Comparison of ENCODE assay signal across 25 cellular contexts in genomic region chr10:50281210-50281966, GRCh38. TPM values are rescaled to one million over a fixed set of nuclear protein-coding genes. Genes with fewer than 3 reads are reported as not detected.
A peak's percentile ranks its signal among the peaks of the same experiment; 100 is the strongest.
DNase-seq lines count a peak whose midpoint lies in the region; ATAC-seq, FAIRE-seq and TF ChIP-seq lines count a peak whose summit lies in the region.
"Had no signal": no experiment of that assay in that cellular context is flagged by ENCODE, and none has a peak within 500 bp of the region (broad histone marks: within the 10 kb centered on the region; RNA-seq: fewer than 3 reads in every experiment).

No MANE protein-coding gene starts in this region.

- no peaks in the 10 kb centered on the region for H3K36me3 Mint-ChIP-seq in GM23338 (ENCODE audit: low read depth)
- H3K36me3 Mint-ChIP-seq: CD14-positive monocyte; CD4-positive, alpha-beta memory T cell; CD4-positive, CD25-positive, alpha-beta regulatory T cell; CD8-positive, alpha-beta memory T cell had no signal

- no peak overlapping the region for H2BK5ac ChIP-seq in H1 (ENCODE audit: low read depth, low read length)

- H3K4me1 Mint-ChIP-seq in GM23338: peaks cover 9% of the 10 kb centered on the region
- H3K4me1 Mint-ChIP-seq: CD4-positive, alpha-beta memory T cell; CD4-positive, CD25-positive, alpha-beta regulatory T cell; CD8-positive, alpha-beta memory T cell had no signal

- POLR2A ChIA-PET in H1 (lab: Charles Lee; ENCODE audit: partially characterized antibody): no interaction called here

- no peak overlapping the region for H3K4me3 Mint-ChIP-seq in GM23338
- H3K4me3 Mint-ChIP-seq: CD4-positive, alpha-beta memory T cell; CD4-positive, CD25-positive, alpha-beta regulatory T cell; CD8-positive, alpha-beta memory T cell had no signal

- H3K27ac ChIP-seq in GM23338 (ENCODE audit: low read depth) (no peak overlapping the region), H1 (ENCODE audit: low read depth, low read length) (no peak overlapping the region)
- H3K27ac ChIP-seq: BLaER1 had no signal

- H3K27me3 Mint-ChIP-seq in GM23338 (ENCODE audit: insufficient read depth, low read depth, poor library complexity): no peaks in the 10 kb centered on the region

- no peak overlapping the region for H3K56ac ChIP-seq in H1 (replicated peaks; ENCODE audit: insufficient read length, low read depth, low read length)

- no peak overlapping the region for H3K4ac ChIP-seq in H1 (replicated peaks; ENCODE audit: insufficient read length, low read depth, low read length)

- H3K23me2 ChIP-seq in H1 (ENCODE audit: low read depth, low read length): no peaks in the 10 kb centered on the region

- H3K4me2 ChIP-seq in GM23338: no peak overlapping the region
- H3K4me2 ChIP-seq in H1 (ENCODE audit: insufficient read depth in 1 of 2, low read depth in 2 of 2, low read length in 2 of 2): no peak overlapping the region
- H3K4me2 ChIP-seq: BLaER1 had no signal

- H2BK20ac ChIP-seq in H1 (ENCODE audit: low read length): no peak overlapping the region

- H4K8ac ChIP-seq in H1 (ENCODE audit: extremely low read depth, insufficient read depth, low read length): no peak overlapping the region

- H2BK15ac ChIP-seq in H1 (ENCODE audit: low read length): no peak overlapping the region

- peak; percentile 23 for FAIRE-seq in GM12891 (lab: Jason Lieb, UNC)
- no peak for FAIRE-seq in H1 (lab: Jason Lieb, UNC)
- FAIRE-seq: A204.1, GM12878, GM19239 had no signal

- H3K27me3 ChIP-seq in GM23338 (ENCODE audit: insufficient read depth): no peaks in the 10 kb centered on the region
- no peaks in the 10 kb centered on the region for H3K27me3 ChIP-seq in H1 (replicated peaks in 1 of 4; ENCODE audit: control insufficient read depth in 3 of 4, extremely low read depth in 1 of 4, insufficient read depth in 3 of 4, low read length in 3 of 4)
- H3K27me3 ChIP-seq: BE2C, BLaER1 had no signal

- no peak overlapping the region for H4K91ac ChIP-seq in H1 (replicated peaks; ENCODE audit: insufficient read length, low read length)

- H4K5ac ChIP-seq in H1 (ENCODE audit: insufficient read length, low read depth, low read length): no peak overlapping the region

- H3K14ac ChIP-seq in H1 (ENCODE audit: insufficient read length): no peak overlapping the region

- H3K79me2 ChIP-seq in GM23338 (replicated peaks; ENCODE audit: insufficient read depth) (no peaks in the 10 kb centered on the region), H1 (ENCODE audit: control insufficient read depth in 1 of 2, insufficient read depth in 2 of 2, low read length in 2 of 2) (no peaks in the 10 kb centered on the region)

- H3K4me1 ChIP-seq in GM23338 (ENCODE audit: insufficient read depth) (no peaks in the 10 kb centered on the region), H1 (replicated peaks in 1 of 4; ENCODE audit: control insufficient read depth in 3 of 4, insufficient read depth in 4 of 4, low read length in 3 of 4) (no peaks in the 10 kb centered on the region)
- H3K4me1 ChIP-seq: BE2C had no signal

- H2BK120ac ChIP-seq in H1 (replicated peaks; ENCODE audit: low read depth, low read length): no peak overlapping the region

- H3K9me3 ChIP-seq in H1 (ENCODE audit: insufficient read depth in 2 of 2, low read depth in 1 of 2, low read length in 1 of 2): no peaks in the 10 kb centered on the region
- H3K9me3 ChIP-seq: BE2C, BLaER1 had no signal

- H3K9me3 Mint-ChIP-seq in GM23338: no peaks in the 10 kb centered on the region
- H3K9me3 Mint-ChIP-seq: CD4-positive, alpha-beta memory T cell; CD8-positive, alpha-beta memory T cell had no signal

- H3K23ac ChIP-seq in H1 (ENCODE audit: insufficient read length): no peak overlapping the region

- TF ChIP-seq POLR2A in GM12891 (IDR thresholded peaks at IDR 0.05; ENCODE audit: low read depth, low read length) (no peak), H1 (IDR thresholded peaks at IDR 0.05; ENCODE audit: control extremely low read depth in 1 of 2, low read depth in 2 of 2, low read length in 2 of 2) (no peak)

- H3K4me3 ChIP-seq in GM23338 (no peak overlapping the region), H1 (ENCODE audit: extremely low read depth in 1 of 4, insufficient read depth in 2 of 4, low read depth in 3 of 4, low read length in 4 of 4) (no peak overlapping the region)
- H3K4me3 ChIP-seq: BLaER1, GM12878 had no signal

- CTCF ChIA-PET in H1 (lab: Charles Lee; ENCODE audit: partially characterized antibody): interaction anchor here (0.6 to 1.6 kb wide), 2 partner anchors 8 to 30 kb away, joined by 3 to 4 read pairs; no protein-coding TSS in a partner anchor

- TF ChIP-seq RAD21 in H1 (IDR thresholded peaks at IDR 0.05 in 1 of 2, conservative IDR thresholded peaks at IDR 0.05 in 1 of 2; ENCODE audit: low read depth in 2 of 2, low read length in 2 of 2): no peak

- no peak overlapping the region for H2AK5ac ChIP-seq in H1 (ENCODE audit: low read depth, low read length)

- no peak overlapping the region for H3K9ac ChIP-seq in H1 (replicated peaks in 1 of 4; ENCODE audit: extremely low read depth in 1 of 4, low read depth in 3 of 4, low read length in 3 of 4)
- H3K9ac ChIP-seq: BLaER1 had no signal

- no peaks in the 10 kb centered on the region; the same call in 1 of the 2 replicates for H3K9me2 ChIP-seq in GM23338 (ENCODE audit: insufficient read depth)

- H3K36me3 ChIP-seq in GM23338 (ENCODE audit: insufficient read depth): no peaks in the 10 kb centered on the region
- no peaks in the 10 kb centered on the region for H3K36me3 ChIP-seq in H1 (ENCODE audit: control insufficient read depth in 2 of 4, insufficient read depth in 4 of 4, low read length in 3 of 4)
- H3K36me3 ChIP-seq: BE2C, BLaER1 had no signal

- H2BK12ac ChIP-seq in H1 (ENCODE audit: low read depth, low read length): no peak overlapping the region

- H3F3A ChIP-seq in GM23338 (replicated peaks; ENCODE audit: low read depth): no peaks in the 10 kb centered on the region

- H2AFZ ChIP-seq in GM23338 (0 out of 2 replicates have a peak overlapping the region, but pooled peaks have one; percentile 5), H1 (ENCODE audit: low read length) (0 out of 2 replicates have a peak overlapping the region, but pooled peaks have one; percentile 12)

- 84% methylated on average over 8 of the region's 8 CpGs; no CpG with 5 or more reads in 1 of the 2 experiments for WGBS in H1 (ENCODE audit: extremely low coverage in 1 of 2, insufficient coverage in 1 of 2, insufficient read length in 1 of 2, insufficient replicate concordance in 2 of 2, low coverage in 1 of 2, low lambda C conversion rate in 2 of 2, missing lambda C conversion rate in 1 of 2), 2 experiments

- H4K20me1 ChIP-seq in GM23338 (replicated peaks; ENCODE audit: insufficient read depth) (no peaks in the 10 kb centered on the region), H1 (replicated peaks in 1 of 2; ENCODE audit: control insufficient read depth in 1 of 2, insufficient read depth in 2 of 2, low read length in 2 of 2) (no peaks in the 10 kb centered on the region)
- H4K20me1 ChIP-seq: BLaER1 had no signal

- H3K79me1 ChIP-seq in H1 (ENCODE audit: low read depth, low read length): no peaks in the 10 kb centered on the region

- TF ChIP-seq CTCF in GM23338 (conservative IDR thresholded peaks at IDR 0.05; ENCODE audit: low read depth in 2 of 2): no peak
- no peak for TF ChIP-seq CTCF in H1 (IDR thresholded peaks at IDR 0.05; ENCODE audit: control extremely low read depth in 1 of 3, insufficient read depth in 1 of 3, low read depth in 1 of 3, low read length in 3 of 3)

- DNase-seq in GM12891 (ENCODE audit: insufficient read length, low spot score) (no peak), GM23338 (ENCODE audit: low spot score) (no peak), H1 (ENCODE audit: low read depth in 1 of 2, low spot score in 2 of 2) (no peak), T-helper 2 cell (no peak)
- DNase-seq: 8988T; ACHN; BE2C; C1 segment of cervical spinal cord; CD4-positive, alpha-beta memory T cell; CD4-positive, CD25-positive, alpha-beta regulatory T cell; CD8-positive, alpha-beta memory T cell; COR-L47; DMS 273 treated with DMSO at 0.1 percent for 48 hours; DMS153; DMS79; DND-41; EL; GDM1 had no signal

- ATAC-seq in GM23338 (no peak), GM19455 (IDR thresholded peaks at IDR 0.05; ENCODE audit: unreplicated experiment) (no peak), GM19324 (IDR thresholded peaks at IDR 0.05; ENCODE audit: low FRiP score, unreplicated experiment) (no peak)
- ATAC-seq: GM12878 had no signal

- no peak for TF ChIP-seq EP300 in H1 (IDR thresholded peaks at IDR 0.05; ENCODE audit: borderline replicate concordance in 1 of 2, low read depth in 2 of 2, low read length in 2 of 2)

- no peak overlapping the region for H3K18ac ChIP-seq in H1 (ENCODE audit: extremely low read depth, low read length)

- H3K27ac Mint-ChIP-seq in GM23338: no peak overlapping the region
- H3K27ac Mint-ChIP-seq: CD14-positive monocyte; CD4-positive, CD25-positive, alpha-beta regulatory T cell; CD8-positive, alpha-beta memory T cell had no signal

TF ChIP-seq in GM12891, 5 proteins besides CTCF, POLR2A, EP300 and RAD21 (continues in another document):
- TF ChIP-seq POU2F2 (IDR thresholded peaks at IDR 0.05; ENCODE audit: low read depth, low read length): no peak
- TF ChIP-seq POLR2AphosphoS5 (IDR thresholded peaks at IDR 0.05; ENCODE audit: low read depth, low read length): no peak
- no peak for TF ChIP-seq SPI1 (IDR thresholded peaks at IDR 0.05; ENCODE audit: low read depth, low read length)

TF ChIP-seq in GM23338, 12 proteins besides CTCF, POLR2A, EP300 and RAD21:
- TF ChIP-seq CREB1 (CRISPR knock-in tag; IDR thresholded peaks at IDR 0.05; ENCODE audit: low read depth): no peak
TF ChIP-seq in GM23338: peak in this region for 0.

TF ChIP-seq in H1, 55 proteins besides CTCF, POLR2A, EP300 and RAD21 (continues in another document):
- TF ChIP-seq RNF2 (IDR thresholded peaks at IDR 0.05; ENCODE audit: borderline replicate concordance, low read depth, low read length, missing control alignments, poor library complexity, severe bottlenecking): no peak

RNA-seq across cellular contexts. Expression of gene ASAH2, which starts 30.1 kb away (rescaled TPM):
- 1.6 TPM for polyA plus RNA-seq in GM12891 (2012; ENCODE audit: low read depth, missing spikeins)
- total RNA-seq in GM23338 (2014; rRNA removed; shearing (Covaris generic)): 0.04 and 0.17 TPM in 2 replicates
- polyA plus RNA-seq in GM23338 (2016; fragmentation: Nextera tagmentation; extraction: Ambion mirVana) (0.92 and 1.8 TPM in 2 replicates), H1 (2011; rRNA removed) (1.2 and 1.3 TPM in 2 replicates)
- total RNA-seq in H1 (2021; fragmentation: NEBNext Ultra II Directional; extraction: Animal tissue kit (Norgen Biotek cat#: 25700)): 2.0 and 3.1 TPM in 2 replicates
- polyA plus RNA-seq in H1 (2011; cell fraction: cytosol; rRNA removed): 1.3 TPM
- 1.3 TPM for polyA plus RNA-seq in H1 (2011; cell fraction: nucleus; rRNA removed)
- polyA plus RNA-seq in H1 (2012, experiment 1 of 2): 2.2 to 8.4 TPM (median 4.2 TPM) in 4 replicates
- 0.64 TPM for polyA plus RNA-seq in H1 (2012, experiment 2 of 2)
- polyA plus RNA-seq in H1 (2013, experiment 1 of 2): 3.0 TPM
- 3.1 TPM for polyA plus RNA-seq in H1 (2013, experiment 2 of 2)
- 0.98 and 10.1 TPM in 2 replicates for polyA minus RNA-seq in H1 (2011; rRNA and poly(A)+ RNA removed)
- polyA minus RNA-seq in H1 (2011; cell fraction: cytosol; rRNA and poly(A)+ RNA removed): 2.0 TPM
- polyA minus RNA-seq in H1 (2011; cell fraction: nucleus; rRNA and poly(A)+ RNA removed): 2.6 TPM
- polyA plus RNA-seq: CD14-positive monocyte had no signal
